9 cellular contexts compared by ENCODE assay signal in the genomic region with DNA sequence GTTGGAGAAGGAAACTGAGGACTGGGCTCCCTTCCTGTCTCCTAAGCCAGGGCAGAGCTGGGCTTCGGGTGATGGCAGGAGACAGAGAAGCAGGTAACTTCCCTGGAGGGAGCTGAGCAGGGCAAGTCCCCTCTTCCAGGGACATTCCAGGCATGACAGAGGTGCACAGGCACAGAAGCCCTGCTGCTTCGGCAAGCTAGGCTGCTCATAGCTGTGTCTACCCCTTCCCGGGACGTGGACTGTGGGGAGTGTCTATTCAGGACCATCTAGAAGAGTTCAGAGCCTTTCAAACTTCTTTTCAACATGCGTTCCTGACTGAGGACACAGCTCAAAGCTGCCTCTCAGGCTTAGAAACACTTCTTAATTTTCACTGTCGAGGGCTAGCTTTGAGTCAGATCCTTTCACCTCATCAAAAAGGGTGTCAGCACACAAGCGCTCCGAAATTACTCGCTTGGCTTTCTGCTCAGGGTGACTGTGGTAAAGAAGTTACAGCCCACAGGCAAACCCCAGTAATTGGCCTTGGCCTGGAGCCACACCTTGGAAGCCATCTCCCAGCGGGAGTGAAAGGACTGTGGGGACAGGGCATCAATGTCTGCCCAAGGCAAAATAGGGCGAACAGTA.
DNase-seq lines count a peak whose midpoint lies in the region; ATAC-seq and TF ChIP-seq lines count a peak whose summit lies in the region.
"Had no signal": no experiment of that assay in that cellular context is flagged by ENCODE, and none has a peak within 500 bp of the region (broad histone marks: within the 10 kb centered on the region; RNA-seq: fewer than 3 reads in every experiment).

No MANE protein-coding gene starts in this region.

- TF ChIP-seq CTCF in dorsolateral prefrontal cortex (IDR thresholded peaks at IDR 0.05 in 54 of 56, conservative IDR thresholded peaks at IDR 0.05 in 2 of 56; ENCODE audit: low read depth in 1 of 56, partially characterized antibody in 56 of 56): no peak
- no peak for TF ChIP-seq CTCF in tibial nerve (IDR thresholded peaks at IDR 0.05)

- TF ChIP-seq EP300 in tibial nerve (IDR thresholded peaks at IDR 0.05): no peak

- no peaks in the 10 kb centered on the region for H3K36me3 Mint-ChIP-seq in CD8-positive, alpha-beta memory T cell

- peak overlapping the region; percentile 0 for H3K4me3 ChIP-seq in CD8-positive, alpha-beta memory T cell (ENCODE audit: low read length)
- H3K4me3 ChIP-seq in dorsolateral prefrontal cortex (peak overlapping the region in 58 of 59 donors; percentile 7 to 62 (median 39)), skeletal muscle tissue (ENCODE audit: low read length in 3 of 3) (peak overlapping the region in 2 of 3 donors; percentile 10 to 42), tibial nerve (no peak overlapping the region)

- no peaks in the 10 kb centered on the region for H3K27me3 ChIP-seq in CD8-positive, alpha-beta memory T cell (ENCODE audit: insufficient read depth, low read length, poor library complexity, severe bottlenecking)
- no peaks in the 10 kb centered on the region for H3K27me3 ChIP-seq in dorsolateral prefrontal cortex
- peaks cover 0 to 4% (median 0%) of the 10 kb centered on the region in 3 donors for H3K27me3 ChIP-seq in skeletal muscle tissue (ENCODE audit: control insufficient read depth in 3 of 3, insufficient read depth in 3 of 3, low read length in 3 of 3)
- H3K27me3 ChIP-seq in tibial nerve: no peaks in the 10 kb centered on the region

- peak; percentile 53 for ATAC-seq in GM19455 (IDR thresholded peaks at IDR 0.05; ENCODE audit: unreplicated experiment)
- ATAC-seq: HCT116 had no signal

- no peaks in the 10 kb centered on the region for H3K9me3 Mint-ChIP-seq in CD8-positive, alpha-beta memory T cell

- TF ChIP-seq POLR2A in tibial nerve (IDR thresholded peaks at IDR 0.05): no peak

- peak overlapping the region in 2 of 8 donors; percentile 4 to 28 for H3K27ac Mint-ChIP-seq in CD8-positive, alpha-beta memory T cell

- intact Hi-C loops in dorsolateral prefrontal cortex (cut with DNase I): loop anchor here (5.0 kb wide), 4 partner anchors 164 to 499 kb away; a partner anchor contains a TSS

- POLR2A ChIA-PET in CD8-positive, alpha-beta memory T cell (lab: Charles Lee): interaction anchor here (0.6 kb wide), 1 partner anchor 156 kb away, joined by 3 read pairs; no protein-coding TSS in a partner anchor

- peaks cover 23 to 52% of the 10 kb centered on the region in 2 donors for H3K27me3 Mint-ChIP-seq in CD8-positive, alpha-beta memory T cell

- no peaks in the 10 kb centered on the region for H3K9me3 ChIP-seq in CD8-positive, alpha-beta memory T cell (ENCODE audit: low read length)
- no peaks in the 10 kb centered on the region for H3K9me3 ChIP-seq in skeletal muscle tissue (ENCODE audit: control insufficient read depth in 3 of 3, low read length in 3 of 3)
- H3K9me3 ChIP-seq in tibial nerve: no peaks in the 10 kb centered on the region

- H3K36me3 ChIP-seq in CD8-positive, alpha-beta memory T cell (ENCODE audit: insufficient read depth, low read length): no peaks in the 10 kb centered on the region
- H3K36me3 ChIP-seq in skeletal muscle tissue (ENCODE audit: control insufficient read depth in 3 of 3, insufficient read depth in 3 of 3, low read length in 3 of 3) (no peaks in the 10 kb centered on the region), tibial nerve (no peaks in the 10 kb centered on the region)

- peaks cover 28 to 43% (median 33%) of the 10 kb centered on the region in 3 donors for H3K4me1 Mint-ChIP-seq in CD8-positive, alpha-beta memory T cell

- peak overlapping the region in 6 of 7 donors; percentile 27 to 84 (median 41) for H3K4me3 Mint-ChIP-seq in CD8-positive, alpha-beta memory T cell

- WGBS in tibial nerve, 2 donors: 55 to 66% methylated on average over 11 of the region's 11 CpGs

- H3K4me1 ChIP-seq in CD8-positive, alpha-beta memory T cell (ENCODE audit: insufficient read depth, low read length): peaks cover 28% of the 10 kb centered on the region
- peaks cover 46 to 54% (median 51%) of the 10 kb centered on the region in 3 donors for H3K4me1 ChIP-seq in skeletal muscle tissue (ENCODE audit: control insufficient read depth in 3 of 3, insufficient read depth in 3 of 3, low read length in 3 of 3)
- peaks cover 0 to 68% (median 36%) of the 10 kb centered on the region in 4 donors for H3K4me1 ChIP-seq in tibial nerve

- CTCF ChIA-PET in CD8-positive, alpha-beta memory T cell (lab: Charles Lee): interaction anchor here (0.8 to 1.1 kb wide), 2 partner anchors 163 to 491 kb away, joined by 3 read pairs; a partner anchor contains a TSS

- no peak for DNase-seq in CD8-positive, alpha-beta memory T cell
- peak; percentile 30 for DNase-seq in NCI-H146 treated with DMSO at 0.1 percent for 48 hours (lab: John Stamatoyannopoulos, UW; ENCODE audit: unreplicated experiment)
- DNase-seq in dorsolateral prefrontal cortex: no peak
- no peak for DNase-seq in tibial nerve (ENCODE audit: low spot score in 2 of 2)
- no peak for DNase-seq in cerebellar nuclear complex (lab: John Stamatoyannopoulos, UW)
- DNase-seq in NAMALWA (ENCODE audit: low spot score): no peak

- H3K27ac ChIP-seq in CD8-positive, alpha-beta memory T cell (ENCODE audit: low read depth, low read length): no peak overlapping the region
- H3K27ac ChIP-seq in dorsolateral prefrontal cortex (peak overlapping the region in 42 of 59 donors; percentile 2 to 77 (median 50)), skeletal muscle tissue (ENCODE audit: low read depth, low read length) (peak overlapping the region; percentile 21), tibial nerve (peak overlapping the region in 2 of 4 donors; percentile 28 to 73)

- peak overlapping the region in 2 of 3 donors; percentile 35 to 42 for H3K9ac ChIP-seq in skeletal muscle tissue (ENCODE audit: low read depth in 1 of 3, low read length in 3 of 3)

Comparison
In these comparisons a context has a peak if more than half of its experiments do, and no peak if none do; other contexts are left out.
1. H3K4me3 ChIP-seq: peak in CD8-positive, alpha-beta memory T cell (single experiment), dorsolateral prefrontal cortex (58 of 59) and skeletal muscle tissue (2 of 3); none in tibial nerve (0 of 4).